Comparison of ENCODE assay signal across 8 cellular contexts in genomic region chr22:37244114-37244921, GRCh38. TPM values are rescaled to one million over a fixed set of nuclear protein-coding genes. Genes with fewer than 3 reads are reported as not detected.
DNase-seq lines count a peak whose midpoint lies in the region; ATAC-seq, FAIRE-seq and TF ChIP-seq lines count a peak whose summit lies in the region.

RAC2 (minus strand) TSS chr22:37244269; CDS start chr22:37244148, 121 bp downstream.

- POLR2A ChIA-PET in CD8-positive, alpha-beta memory T cell (lab: Charles Lee) = interaction anchor here (0.6 to 9.1 kb wide), 11 partner anchors 13 to 872 kb away, joined by 3 to 115 read pairs (median 3); no protein-coding TSS in a partner anchor

- peaks cover 48% of the 10 kb centered on the region for H3K4me1 ChIP-seq in CD8-positive, alpha-beta memory T cell (ENCODE audit: insufficient read depth, low read length)
- H3K4me1 ChIP-seq in MM.1S (ENCODE audit: low read length) = peaks cover 40% of the 10 kb centered on the region

- H3K27ac Mint-ChIP-seq in CD8-positive, alpha-beta memory T cell = peak within 1 kb of the TSS; percentile 79 to 100 (median 98)

- peaks cover 49 to 58% (median 50%) of the 10 kb centered on the region in 3 donors for H3K4me1 Mint-ChIP-seq in CD8-positive, alpha-beta memory T cell

- H3K9me3 Mint-ChIP-seq in CD8-positive, alpha-beta memory T cell = no peaks in the 10 kb centered on the region

- H2AFZ ChIP-seq in MM.1S (ENCODE audit: low read length) = peak within 1 kb of the TSS; percentile 57; the same call in 1 of the 2 replicates

- FAIRE-seq in D721Med (lab: Jason Lieb, UNC) = no peak

- no peaks in the 10 kb centered on the region for H3K9me3 ChIP-seq in CD8-positive, alpha-beta memory T cell (ENCODE audit: low read length)
- H3K9me3 ChIP-seq in MM.1S (replicated peaks; ENCODE audit: insufficient read depth, low read length) = no peaks in the 10 kb centered on the region

- H3K36me3 ChIP-seq in CD8-positive, alpha-beta memory T cell (ENCODE audit: insufficient read depth, low read length) = peaks cover 15% of the 10 kb centered on the region
- H3K36me3 ChIP-seq in MM.1S (replicated peaks; ENCODE audit: insufficient read depth, low read length) = peaks cover 14% of the 10 kb centered on the region

- H3K4me2 ChIP-seq in MM.1S (ENCODE audit: low read depth, low read length) = peak within 1 kb of the TSS; percentile 98

- peaks cover 56% of the 10 kb centered on the region for H3F3A ChIP-seq in MM.1S (ENCODE audit: insufficient read depth, low read length)

- no peaks in the 10 kb centered on the region for H3K27me3 ChIP-seq in CD8-positive, alpha-beta memory T cell (ENCODE audit: insufficient read depth, low read length, poor library complexity, severe bottlenecking)
- no peaks in the 10 kb centered on the region for H3K27me3 ChIP-seq in MM.1S (replicated peaks; ENCODE audit: insufficient read depth, low read length)

- TF ChIP-seq CTCF in MM.1S (IDR thresholded peaks at IDR 0.05; ENCODE audit: low read length) (no peak), coronary artery (IDR thresholded peaks at IDR 0.05) (no peak), D721Med (IDR thresholded peaks at IDR 0.05; ENCODE audit: insufficient read depth, missing control alignments) (no peak)

- peak; percentile 47 for ATAC-seq in GM21447 (IDR thresholded peaks at IDR 0.05; ENCODE audit: unreplicated experiment)

- no peaks in the 10 kb centered on the region for H3K9me2 ChIP-seq in MM.1S (replicated peaks; ENCODE audit: insufficient read depth, low read length)

- H3K27me3 Mint-ChIP-seq in CD8-positive, alpha-beta memory T cell = no peaks in the 10 kb centered on the region

- H3K79me2 ChIP-seq in MM.1S (ENCODE audit: low read length) = peaks cover 52% of the 10 kb centered on the region

- peak within 1 kb of the TSS; percentile 91 for H3K27ac ChIP-seq in CD8-positive, alpha-beta memory T cell (ENCODE audit: low read depth, low read length)
- H3K27ac ChIP-seq in MM.1S (ENCODE audit: low read length) (peak within 1 kb of the TSS; percentile 93), coronary artery (peak within 1 kb of the TSS in 1 of 2 donors; percentile 57)

- H3K9ac ChIP-seq in MM.1S (ENCODE audit: low read length) = peak within 1 kb of the TSS; percentile 91

- peak within 1 kb of the TSS; percentile 100 for H3K4me3 ChIP-seq in CD8-positive, alpha-beta memory T cell (ENCODE audit: low read length)
- H3K4me3 ChIP-seq in MM.1S (ENCODE audit: low read length) = peak within 1 kb of the TSS; percentile 100
- H3K4me3 ChIP-seq in coronary artery = peak within 1 kb of the TSS; percentile 59

- peaks cover 6 to 38% (median 8%) of the 10 kb centered on the region in 3 donors for H3K36me3 Mint-ChIP-seq in CD8-positive, alpha-beta memory T cell

- CTCF ChIA-PET in CD8-positive, alpha-beta memory T cell (lab: Charles Lee) = interaction anchor here (1.0 to 13.1 kb wide), 15 partner anchors 10 to 318 kb away, joined by 3 to 233 read pairs (median 6); partner anchors contain the start of gene IL2RB

- peak within 1 kb of the TSS; percentile 88 to 98 (median 93) for H3K4me3 Mint-ChIP-seq in CD8-positive, alpha-beta memory T cell

- no peaks in the 10 kb centered on the region for H4K20me1 ChIP-seq in MM.1S (ENCODE audit: insufficient read depth, low read length)

- peak; percentile 77 to 93 (median 83) for DNase-seq in CD8-positive, alpha-beta memory T cell
- DNase-seq in MM.1S (peak; percentile 92), coronary artery (ENCODE audit: low spot score) (no peak), mesenteric fat pad (ENCODE audit: low spot score) (no peak), D721Med (ENCODE audit: insufficient read length, low spot score) (no peak)
- DNase-seq in activated CD4-positive, alpha-beta T cell treated with anti-CD3 and anti-CD28 coated beads for 4 hours = peak; percentile 90 to 91
- peak; percentile 83 for DNase-seq in stimulated activated CD8-positive, alpha-beta memory T cell treated with anti-CD3 and anti-CD28 coated beads, Interleukin-7, amount 100 ng/mL, for 24 hours (ENCODE audit: low read depth)

RNA-seq across cellular contexts. Expression of gene RAC2, which starts in this region (rescaled TPM):
- 100 to 1,000 TPM; 433 to 452 TPM for total RNA-seq in CD8-positive, alpha-beta memory T cell
- 1,206 TPM for polyA plus RNA-seq in CD8-positive, alpha-beta memory T cell
- 26.1 TPM for total RNA-seq in mesenteric fat pad

Comparison
In these comparisons a context has a peak if more than half of its experiments do, and no peak if none do; other contexts are left out.
1. RNA of gene RAC2 (total RNA-seq): 433 to 452 TPM in CD8-positive, alpha-beta memory T cell; 26.1 TPM in mesenteric fat pad (single experiment); every median in the first group is over 10 times any median in the second.
2. DNase-seq: peak in CD8-positive, alpha-beta memory T cell (5 of 5), MM.1S (single experiment), activated CD4-positive, alpha-beta T cell treated with anti-CD3 and anti-CD28 coated beads for 4 hours (2 of 2) and stimulated activated CD8-positive, alpha-beta memory T cell treated with anti-CD3 and anti-CD28 coated beads, Interleukin-7, amount 100 ng/mL, for 24 hours (single experiment); none in coronary artery (single experiment), mesenteric fat pad (single experiment) and D721Med (single experiment).
3. Peak in every context shown above with its lines, with median percentiles within 50 percentile points of each other: H3K4me3 ChIP-seq.